Comparison of ENCODE assay signal across 1 cellular context in genomic region chr16:89185062-89185751, GRCh38.
TF ChIP-seq lines count a peak whose summit lies in the region.

No MANE protein-coding gene starts in this region.

TF ChIP-seq in HepG2, 621 proteins besides CTCF, POLR2A, EP300 and RAD21 (continues in another document):
- TF ChIP-seq ZNF280B (CRISPR knock-in tag; IDR thresholded peaks at IDR 0.05; ENCODE audit: borderline replicate concordance), result peak; percentile 29; the same call in 1 of the 2 replicates
- TF ChIP-seq, protein P1, sequence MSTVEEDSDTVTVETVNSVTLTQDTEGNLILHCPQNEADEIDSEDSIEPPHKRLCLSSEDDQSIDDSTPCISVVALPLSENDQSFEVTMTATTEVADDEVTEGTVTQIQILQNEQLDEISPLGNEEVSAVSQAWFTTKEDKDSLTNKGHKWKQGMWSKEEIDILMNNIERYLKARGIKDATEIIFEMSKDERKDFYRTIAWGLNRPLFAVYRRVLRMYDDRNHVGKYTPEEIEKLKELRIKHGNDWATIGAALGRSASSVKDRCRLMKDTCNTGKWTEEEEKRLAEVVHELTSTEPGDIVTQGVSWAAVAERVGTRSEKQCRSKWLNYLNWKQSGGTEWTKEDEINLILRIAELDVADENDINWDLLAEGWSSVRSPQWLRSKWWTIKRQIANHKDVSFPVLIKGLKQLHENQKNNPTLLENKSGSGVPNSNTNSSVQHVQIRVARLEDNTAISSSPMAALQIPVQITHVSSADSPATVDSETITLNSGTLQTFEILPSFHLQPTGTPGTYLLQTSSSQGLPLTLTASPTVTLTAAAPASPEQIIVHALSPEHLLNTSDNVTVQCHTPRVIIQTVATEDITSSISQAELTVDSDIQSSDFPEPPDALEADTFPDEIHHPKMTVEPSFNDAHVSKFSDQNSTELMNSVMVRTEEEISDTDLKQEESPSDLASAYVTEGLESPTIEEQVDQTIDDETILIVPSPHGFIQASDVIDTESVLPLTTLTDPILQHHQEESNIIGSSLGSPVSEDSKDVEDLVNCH (CRISPR knock-in tag; IDR thresholded peaks at IDR 0.05), result no peak
- peak; percentile 62; the same call in 1 of the 2 replicates for TF ChIP-seq ZNF224 (CRISPR knock-in tag; IDR thresholded peaks at IDR 0.05)
- no peak for TF ChIP-seq ZFYVE20 (CRISPR knock-in tag; IDR thresholded peaks at IDR 0.05; ENCODE audit: borderline replicate concordance, low read depth)
- 0 out of 2 replicates have a peak, but pooled peaks have one; percentile 23 for TF ChIP-seq ZGPAT (CRISPR knock-in tag; IDR thresholded peaks at IDR 0.05)
- no peak for TF ChIP-seq SALL2 (CRISPR knock-in tag; IDR thresholded peaks at IDR 0.05)
- no peak for TF ChIP-seq ZNF775 (CRISPR knock-in tag; IDR thresholded peaks at IDR 0.05; ENCODE audit: borderline replicate concordance)
- TF ChIP-seq MAFG (CRISPR knock-in tag; IDR thresholded peaks at IDR 0.05), result 0 out of 2 replicates have a peak, but pooled peaks have one; percentile 3
- peak; percentile 32; the same call in 1 of the 2 replicates for TF ChIP-seq ZNF263 (CRISPR knock-in tag; IDR thresholded peaks at IDR 0.05)
- 0 out of 2 replicates have a peak, but pooled peaks have one; percentile 9 for TF ChIP-seq ESRRA (CRISPR knock-in tag; IDR thresholded peaks at IDR 0.05; ENCODE audit: low read depth)
- TF ChIP-seq ZNF264 (CRISPR knock-in tag; IDR thresholded peaks at IDR 0.05), result 0 out of 2 replicates have a peak, but pooled peaks have one; percentile 30
- peak; percentile 97 for TF ChIP-seq AKAP8 (CRISPR knock-in tag; IDR thresholded peaks at IDR 0.05)
- TF ChIP-seq NFE2L2 (IDR thresholded peaks at IDR 0.05; ENCODE audit: low read length), result no peak
- 0 out of 2 replicates have a peak, but pooled peaks have one; percentile 8 for TF ChIP-seq HNF4A (CRISPR knock-in tag; IDR thresholded peaks at IDR 0.05)
- TF ChIP-seq E2F2 (CRISPR knock-in tag; IDR thresholded peaks at IDR 0.05; ENCODE audit: borderline replicate concordance), result 0 out of 2 replicates have a peak, but pooled peaks have one; percentile 40
- 0 out of 2 replicates have a peak, but pooled peaks have one; percentile 68 for TF ChIP-seq DZIP1 (CRISPR knock-in tag; IDR thresholded peaks at IDR 0.05)
- TF ChIP-seq ZNF326 (CRISPR knock-in tag; IDR thresholded peaks at IDR 0.05; ENCODE audit: borderline replicate concordance), result peak; percentile 91
- TF ChIP-seq ZNF776 (CRISPR knock-in tag; IDR thresholded peaks at IDR 0.05), result peak; percentile 29; the same call in 1 of the 2 replicates
- peak; percentile 65 for TF ChIP-seq TARDBP (CRISPR knock-in tag; IDR thresholded peaks at IDR 0.05)
- TF ChIP-seq CHCHD3 (CRISPR knock-in tag; IDR thresholded peaks at IDR 0.05), result 0 out of 2 replicates have a peak, but pooled peaks have one; percentile 38
- 0 out of 2 replicates have a peak, but pooled peaks have one; percentile 25 for TF ChIP-seq MYC (CRISPR knock-in tag; IDR thresholded peaks at IDR 0.05; ENCODE audit: borderline replicate concordance)
- peak; percentile 64 for TF ChIP-seq AGO1 (IDR thresholded peaks at IDR 0.05; ENCODE audit: low read depth, low read length, poor library complexity, severe bottlenecking)
- TF ChIP-seq, protein P2, sequence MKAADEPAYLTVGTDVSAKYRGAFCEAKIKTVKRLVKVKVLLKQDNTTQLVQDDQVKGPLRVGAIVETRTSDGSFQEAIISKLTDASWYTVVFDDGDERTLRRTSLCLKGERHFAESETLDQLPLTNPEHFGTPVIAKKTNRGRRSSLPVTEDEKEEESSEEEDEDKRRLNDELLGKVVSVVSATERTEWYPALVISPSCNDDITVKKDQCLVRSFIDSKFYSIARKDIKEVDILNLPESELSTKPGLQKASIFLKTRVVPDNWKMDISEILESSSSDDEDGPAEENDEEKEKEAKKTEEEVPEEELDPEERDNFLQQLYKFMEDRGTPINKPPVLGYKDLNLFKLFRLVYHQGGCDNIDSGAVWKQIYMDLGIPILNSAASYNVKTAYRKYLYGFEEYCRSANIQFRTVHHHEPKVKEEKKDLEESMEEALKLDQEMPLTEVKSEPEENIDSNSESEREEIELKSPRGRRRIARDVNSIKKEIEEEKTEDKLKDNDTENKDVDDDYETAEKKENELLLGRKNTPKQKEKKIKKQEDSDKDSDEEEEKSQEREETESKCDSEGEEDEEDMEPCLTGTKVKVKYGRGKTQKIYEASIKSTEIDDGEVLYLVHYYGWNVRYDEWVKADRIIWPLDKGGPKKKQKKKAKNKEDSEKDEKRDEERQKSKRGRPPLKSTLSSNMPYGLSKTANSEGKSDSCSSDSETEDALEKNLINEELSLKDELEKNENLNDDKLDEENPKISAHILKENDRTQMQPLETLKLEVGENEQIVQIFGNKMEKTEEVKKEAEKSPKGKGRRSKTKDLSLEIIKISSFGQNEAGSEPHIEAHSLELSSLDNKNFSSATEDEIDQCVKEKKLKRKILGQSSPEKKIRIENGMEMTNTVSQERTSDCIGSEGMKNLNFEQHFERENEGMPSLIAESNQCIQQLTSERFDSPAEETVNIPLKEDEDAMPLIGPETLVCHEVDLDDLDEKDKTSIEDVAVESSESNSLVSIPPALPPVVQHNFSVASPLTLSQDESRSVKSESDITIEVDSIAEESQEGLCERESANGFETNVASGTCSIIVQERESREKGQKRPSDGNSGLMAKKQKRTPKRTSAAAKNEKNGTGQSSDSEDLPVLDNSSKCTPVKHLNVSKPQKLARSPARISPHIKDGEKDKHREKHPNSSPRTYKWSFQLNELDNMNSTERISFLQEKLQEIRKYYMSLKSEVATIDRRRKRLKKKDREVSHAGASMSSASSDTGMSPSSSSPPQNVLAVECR (CRISPR knock-in tag; IDR thresholded peaks at IDR 0.05; ENCODE audit: borderline replicate concordance), result 0 out of 2 replicates have a peak, but pooled peaks have one; percentile 6
- TF ChIP-seq FLYWCH1 (CRISPR knock-in tag; IDR thresholded peaks at IDR 0.05), result no peak
- TF ChIP-seq AHDC1 (CRISPR knock-in tag; IDR thresholded peaks at IDR 0.05; ENCODE audit: borderline replicate concordance), result no peak
- TF ChIP-seq ARHGAP35 (CRISPR knock-in tag; IDR thresholded peaks at IDR 0.05; ENCODE audit: borderline replicate concordance), result 0 out of 2 replicates have a peak, but pooled peaks have one; percentile 32
- TF ChIP-seq ZNF543 (CRISPR knock-in tag; IDR thresholded peaks at IDR 0.05), result peak; percentile 40; the same call in 1 of the 2 replicates
- TF ChIP-seq TOPORS (CRISPR knock-in tag; IDR thresholded peaks at IDR 0.05), result no peak
- 0 out of 2 replicates have a peak, but pooled peaks have one; percentile 14 for TF ChIP-seq NRL (CRISPR knock-in tag; IDR thresholded peaks at IDR 0.05; ENCODE audit: borderline replicate concordance)
- TF ChIP-seq ZNF891 (CRISPR knock-in tag; IDR thresholded peaks at IDR 0.05), result 0 out of 2 replicates have a peak, but pooled peaks have one; percentile 78
- 0 out of 2 replicates have a peak, but pooled peaks have one; percentile 33 for TF ChIP-seq BCL3 (CRISPR knock-in tag; IDR thresholded peaks at IDR 0.05)
- TF ChIP-seq KAT8 (CRISPR knock-in tag; IDR thresholded peaks at IDR 0.05), result no peak
